In genomic region chr6:13486679-13487121, GRCh38 we compare ENCODE assay signal across 8 cellular contexts. TPM values are rescaled to one million over a fixed set of nuclear protein-coding genes. Genes with fewer than 3 reads are reported as not detected.
DNase-seq lines count a peak whose midpoint lies in the region; ATAC-seq, FAIRE-seq and TF ChIP-seq lines count a peak whose summit lies in the region.

No MANE protein-coding gene starts in this region.

- H3K23me2 ChIP-seq in H1 (ENCODE audit: low read depth, low read length), result peaks cover 29% of the 10 kb centered on the region

- no peak overlapping the region for H3K23ac ChIP-seq in H1 (ENCODE audit: insufficient read length)

- no peak overlapping the region for H4K91ac ChIP-seq in H1 (replicated peaks; ENCODE audit: insufficient read length, low read length)

- H2BK120ac ChIP-seq in H1 (replicated peaks; ENCODE audit: low read depth, low read length), result no peak overlapping the region

- peaks cover 0 to 19% of the 10 kb centered on the region in 2 experiments; a peak in 3 of 4 replicates for H3K79me2 ChIP-seq in H1 (ENCODE audit: control insufficient read depth in 1 of 2, insufficient read depth in 2 of 2, low read length in 2 of 2)

- POLR2A ChIA-PET in activated CD4-positive, alpha-beta memory T cell treated with anti-CD3 and anti-CD28 coated beads for 36 hours (lab: Charles Lee), result interaction anchor here (0.8 to 2.0 kb wide), 11 partner anchors 22 to 212 kb away, joined by 3 to 10 read pairs (median 4); partner anchors contain the start of genes SIRT5 and TBC1D7
- POLR2A ChIA-PET in H1 (lab: Charles Lee; ENCODE audit: partially characterized antibody), result interaction anchor here (0.7 to 3.7 kb wide), 10 partner anchors 10 to 158 kb away, joined by 3 to 29 read pairs (median 6); partner anchors contain the start of genes NOL7, SIRT5 and TBC1D7

- no peak overlapping the region for H4K8ac ChIP-seq in H1 (ENCODE audit: extremely low read depth, insufficient read depth, low read length)

- H3K27ac Mint-ChIP-seq in activated CD4-positive, alpha-beta memory T cell treated with anti-CD3 and anti-CD28 coated beads for 36 hours, result peak overlapping the region; percentile 15

- H2BK12ac ChIP-seq in H1 (ENCODE audit: low read depth, low read length), result peak overlapping the region; percentile 75

- H3K56ac ChIP-seq in H1 (replicated peaks; ENCODE audit: insufficient read length, low read depth, low read length), result no peak overlapping the region

- DNase-seq in 8988T, result peak; percentile 65
- peak; percentile 16 for DNase-seq in NCI-H446 treated with DMSO at 0.1 percent for 48 hours (lab: John Stamatoyannopoulos, UW)
- peak; percentile 72 for DNase-seq in activated CD4-positive, alpha-beta memory T cell treated with anti-CD3 and anti-CD28 coated beads for 36 hours
- peak in 1 of 2 experiments; percentile 74 for DNase-seq in H1 (ENCODE audit: low read depth in 1 of 2, low spot score in 2 of 2)
- peak; percentile 45 for DNase-seq in stimulated activated CD8-positive, alpha-beta memory T cell treated with anti-CD3 and anti-CD28 coated beads, Interleukin-4, amount 100 ng/mL, for 24 hours (ENCODE audit: low read depth)

- no peak overlapping the region for H2BK5ac ChIP-seq in H1 (ENCODE audit: low read depth, low read length)

- TF ChIP-seq POLR2A in GM18505 (IDR thresholded peaks at IDR 0.05; ENCODE audit: borderline replicate concordance, extremely low read depth, insufficient read depth, insufficient read length), result no peak
- TF ChIP-seq POLR2A in H1 (IDR thresholded peaks at IDR 0.05; ENCODE audit: control extremely low read depth in 1 of 2, low read depth in 2 of 2, low read length in 2 of 2), result no peak

- peaks cover 3% of the 10 kb centered on the region; the same call in 1 of the 2 replicates for H3K79me1 ChIP-seq in H1 (ENCODE audit: low read depth, low read length)

- H3K9ac ChIP-seq in H1 (replicated peaks in 1 of 4; ENCODE audit: extremely low read depth in 1 of 4, low read depth in 3 of 4, low read length in 3 of 4), result peak overlapping the region; percentile 16 to 60 (median 30); a peak in 4 of 7 replicates

- H3K9me3 ChIP-seq in H1 (ENCODE audit: insufficient read depth in 2 of 2, low read depth in 1 of 2, low read length in 1 of 2) (no peaks in the 10 kb centered on the region), mesodermal cell (ENCODE audit: control insufficient read depth, low read length) (no peaks in the 10 kb centered on the region)

- peaks cover 0 to 10% of the 10 kb centered on the region in 2 experiments for H4K20me1 ChIP-seq in H1 (replicated peaks in 1 of 2; ENCODE audit: control insufficient read depth in 1 of 2, insufficient read depth in 2 of 2, low read length in 2 of 2)

- H3K4me2 ChIP-seq in H1 (ENCODE audit: insufficient read depth in 1 of 2, low read depth in 2 of 2, low read length in 2 of 2), result peak overlapping the region; percentile 90 to 99

- intact Hi-C loops in activated CD4-positive, alpha-beta memory T cell treated with anti-CD3 and anti-CD28 coated beads for 36 hours (cut with micrococcal nuclease), result loop anchor here (1.0 kb wide), 4 partner anchors 20 to 130 kb away; no protein-coding TSS in a partner anchor

- H3K36me3 ChIP-seq in H1 (ENCODE audit: control insufficient read depth in 2 of 4, insufficient read depth in 4 of 4, low read length in 3 of 4) (no peaks in the 10 kb centered on the region), mesodermal cell (ENCODE audit: control insufficient read depth, insufficient read depth, low read length) (peaks cover 3% of the 10 kb centered on the region)

- TF ChIP-seq CTCF in H1 (IDR thresholded peaks at IDR 0.05; ENCODE audit: control extremely low read depth in 1 of 3, insufficient read depth in 1 of 3, low read depth in 1 of 3, low read length in 3 of 3), result no peak

- no peak for TF ChIP-seq EP300 in H1 (IDR thresholded peaks at IDR 0.05; ENCODE audit: borderline replicate concordance in 1 of 2, low read depth in 2 of 2, low read length in 2 of 2)

- no peak overlapping the region for H2BK15ac ChIP-seq in H1 (ENCODE audit: low read length)

- WGBS in H1 (ENCODE audit: extremely low coverage in 1 of 2, insufficient coverage in 1 of 2, insufficient read length in 1 of 2, insufficient replicate concordance in 2 of 2, low coverage in 1 of 2, low lambda C conversion rate in 2 of 2, missing lambda C conversion rate in 1 of 2), 2 experiments, result 0% methylated on average over 21 of the region's 39 CpGs; no CpG with 5 or more reads in 1 of the 2 experiments
- 0 to 1% methylated on average over 32 to 33 of the region's 39 CpGs for WGBS in mesodermal cell (ENCODE audit: insufficient coverage in 2 of 2), 2 experiments

- H4K5ac ChIP-seq in H1 (ENCODE audit: insufficient read length, low read depth, low read length), result no peak overlapping the region

- H3K27me3 Mint-ChIP-seq in activated CD4-positive, alpha-beta memory T cell treated with anti-CD3 and anti-CD28 coated beads for 36 hours, result peaks cover 13% of the 10 kb centered on the region

- no peak overlapping the region for H2AFZ ChIP-seq in H1 (ENCODE audit: low read length)

- H3K4me3 Mint-ChIP-seq in activated CD4-positive, alpha-beta memory T cell treated with anti-CD3 and anti-CD28 coated beads for 36 hours, result peak overlapping the region; percentile 73

- peaks cover 29% of the 10 kb centered on the region for H3K4me1 Mint-ChIP-seq in activated CD4-positive, alpha-beta memory T cell treated with anti-CD3 and anti-CD28 coated beads for 36 hours (ENCODE audit: low read depth)

- H3K4me3 ChIP-seq in H1 (ENCODE audit: extremely low read depth in 1 of 4, insufficient read depth in 2 of 4, low read depth in 3 of 4, low read length in 4 of 4) (peak overlapping the region; percentile 57 to 87 (median 75)), mesodermal cell (ENCODE audit: extremely low read depth, insufficient read depth, low read length, poor library complexity, severe bottlenecking) (peak overlapping the region; percentile 81)

- H2BK20ac ChIP-seq in H1 (ENCODE audit: low read length), result no peak overlapping the region

- H3K36me3 Mint-ChIP-seq in activated CD4-positive, alpha-beta memory T cell treated with anti-CD3 and anti-CD28 coated beads for 36 hours, result no peaks in the 10 kb centered on the region

- H3K18ac ChIP-seq in H1 (ENCODE audit: extremely low read depth, low read length), result no peak overlapping the region; the same call in 1 of the 2 replicates

- H3K27ac ChIP-seq in H1 (ENCODE audit: low read depth, low read length) (no peak overlapping the region), mesodermal cell (ENCODE audit: low read depth, low read length, severe bottlenecking) (peak overlapping the region; percentile 45)

- no peak for FAIRE-seq in H1 (lab: Jason Lieb, UNC)

- peak; percentile 28 for ATAC-seq in GM18505 (IDR thresholded peaks at IDR 0.05; ENCODE audit: unreplicated experiment)
- ATAC-seq in HG02970 (IDR thresholded peaks at IDR 0.05; ENCODE audit: low FRiP score, unreplicated experiment), result peak; percentile 19

- no peaks in the 10 kb centered on the region for H3K9me3 Mint-ChIP-seq in activated CD4-positive, alpha-beta memory T cell treated with anti-CD3 and anti-CD28 coated beads for 36 hours

- no peak overlapping the region for H2AK5ac ChIP-seq in H1 (ENCODE audit: low read depth, low read length)

- CTCF ChIA-PET in activated CD4-positive, alpha-beta memory T cell treated with anti-CD3 and anti-CD28 coated beads for 36 hours (lab: Charles Lee), result interaction anchor here (0.6 to 2.1 kb wide), 7 partner anchors 32 to 160 kb away, joined by 3 to 19 read pairs (median 3); partner anchors contain the start of genes SIRT5 and TBC1D7
- CTCF ChIA-PET in H1 (lab: Charles Lee; ENCODE audit: partially characterized antibody), result interaction anchor here (0.8 to 1.7 kb wide), 9 partner anchors 52 to 151 kb away, joined by 3 to 6 read pairs (median 3); partner anchors contain the start of gene SIRT5

- no peak overlapping the region for H3K14ac ChIP-seq in H1 (ENCODE audit: insufficient read length)

- H3K4me1 ChIP-seq in H1 (replicated peaks in 1 of 4; ENCODE audit: control insufficient read depth in 3 of 4, insufficient read depth in 4 of 4, low read length in 3 of 4), result peaks cover 0 to 8% (median 3%) of the 10 kb centered on the region in 4 experiments; a peak in 5 of 7 replicates
- H3K4me1 ChIP-seq in mesodermal cell (ENCODE audit: control insufficient read depth, insufficient read depth, low read length, poor library complexity, severe bottlenecking), result peaks cover 23% of the 10 kb centered on the region

- H3K4ac ChIP-seq in H1 (replicated peaks; ENCODE audit: insufficient read length, low read depth, low read length), result no peak overlapping the region

- peaks cover 7 to 53% (median 32%) of the 10 kb centered on the region in 4 experiments for H3K27me3 ChIP-seq in H1 (replicated peaks in 1 of 4; ENCODE audit: control insufficient read depth in 3 of 4, extremely low read depth in 1 of 4, insufficient read depth in 3 of 4, low read length in 3 of 4)

- no peak for TF ChIP-seq RAD21 in H1 (IDR thresholded peaks at IDR 0.05 in 1 of 2, conservative IDR thresholded peaks at IDR 0.05 in 1 of 2; ENCODE audit: low read depth in 2 of 2, low read length in 2 of 2)

TF ChIP-seq in H1, 55 proteins besides CTCF, POLR2A, EP300 and RAD21 (continues in another document):
- TF ChIP-seq MAX (IDR thresholded peaks at IDR 0.05), result peak; percentile 39; the same call in 1 of the 2 replicates
- no peak for TF ChIP-seq RNF2 (IDR thresholded peaks at IDR 0.05; ENCODE audit: borderline replicate concordance, low read depth, low read length, missing control alignments, poor library complexity, severe bottlenecking)
- no peak for TF ChIP-seq RBBP5 (IDR thresholded peaks at IDR 0.05; ENCODE audit: borderline replicate concordance, low read depth, low read length)
- no peak for TF ChIP-seq TCF12 (IDR thresholded peaks at IDR 0.05; ENCODE audit: low read depth, low read length)
- no peak for TF ChIP-seq NANOG (IDR thresholded peaks at IDR 0.05; ENCODE audit: insufficient read depth, low read depth, low read length, poor library complexity, severe bottlenecking)
- no peak for TF ChIP-seq FOSL1 (IDR thresholded peaks at IDR 0.05; ENCODE audit: insufficient read depth, low read depth, low read length)

RNA-seq across cellular contexts. Expression of gene GFOD1, which starts 0.7 kb away (rescaled TPM):
- 1 to 10 TPM; 2.3 to 2.4 TPM for total RNA-seq in activated CD4-positive, alpha-beta memory T cell treated with anti-CD3 and anti-CD28 coated beads for 36 hours
- total RNA-seq in H1 (2021; fragmentation: NEBNext Ultra II Directional; extraction: Animal tissue kit (Norgen Biotek cat#: 25700)), result 8.5 and 8.8 TPM in 2 replicates
- polyA plus RNA-seq in H1 (2011; rRNA removed), result 2.5 and 3.4 TPM in 2 replicates
- 2.8 TPM for polyA plus RNA-seq in H1 (2011; cell fraction: cytosol; rRNA removed)
- 4.1 TPM for polyA plus RNA-seq in H1 (2011; cell fraction: nucleus; rRNA removed)
- 2.5 to 3.4 TPM (median 3.1 TPM) in 4 replicates for polyA plus RNA-seq in H1 (2012, experiment 1 of 2)
- 0.63 TPM for polyA plus RNA-seq in H1 (2012, experiment 2 of 2)
- 3.5 TPM for polyA plus RNA-seq in H1 (2013, experiment 1 of 2)
- 3.6 TPM for polyA plus RNA-seq in H1 (2013, experiment 2 of 2)
- 8.5 and 10.8 TPM in 2 replicates for polyA minus RNA-seq in H1 (2011; rRNA and poly(A)+ RNA removed)
- polyA minus RNA-seq in H1 (2011; cell fraction: cytosol; rRNA and poly(A)+ RNA removed), result 7.9 TPM
- 14.4 TPM for polyA minus RNA-seq in H1 (2011; cell fraction: nucleus; rRNA and poly(A)+ RNA removed)
- polyA plus RNA-seq in mesodermal cell (2013, experiment 1 of 2), result 11.5 TPM
- 12.4 TPM for polyA plus RNA-seq in mesodermal cell (2013, experiment 2 of 2)
